8 cellular contexts compared by ENCODE assay signal in the genomic region with DNA sequence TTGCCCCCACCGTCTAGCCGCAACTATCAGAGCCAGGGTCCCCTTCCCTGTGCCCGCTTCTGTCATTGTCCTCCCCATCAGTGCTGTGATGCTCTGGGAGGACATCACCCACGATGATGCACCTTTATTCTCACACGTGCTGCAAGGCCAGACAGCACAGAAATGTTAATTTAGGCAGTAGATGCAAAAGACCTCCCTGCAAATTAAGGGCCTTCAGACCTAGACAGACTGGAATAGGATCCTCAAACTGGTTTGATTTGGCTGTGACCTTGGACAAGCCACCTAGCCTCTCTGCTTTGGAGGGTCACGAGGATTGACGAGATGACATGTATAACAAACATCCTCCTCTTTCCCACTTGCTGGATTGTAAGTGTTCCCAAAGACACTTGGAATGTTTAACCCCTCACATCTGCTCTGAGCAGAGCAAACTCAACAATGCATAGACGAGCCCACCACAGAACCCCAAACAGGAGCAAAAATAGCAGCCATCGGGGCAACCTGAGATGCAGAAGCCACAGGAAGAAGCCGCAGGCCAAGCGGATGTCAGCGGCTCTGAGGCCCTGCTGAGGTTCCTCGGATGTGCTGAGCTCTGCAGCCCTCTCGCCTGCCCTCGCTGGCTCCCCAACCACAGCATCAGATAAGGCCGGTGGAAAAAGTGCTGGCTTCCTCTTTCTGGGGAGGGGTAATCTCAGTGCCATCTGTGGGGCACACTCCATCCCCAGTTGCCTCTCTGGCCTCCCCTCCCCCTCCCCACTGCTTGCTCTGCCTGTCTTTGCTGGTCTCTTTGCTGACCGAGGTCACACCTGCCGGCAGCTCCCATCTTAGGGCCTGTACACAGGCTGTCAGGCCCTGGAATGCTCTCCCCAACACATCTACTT.
DNase-seq lines count a peak whose midpoint lies in the region; ATAC-seq lines count a peak whose summit lies in the region.

No MANE protein-coding gene starts in this region.

- H3K9me3 Mint-ChIP-seq in T-helper 1 cell treated with Interleukin-12 subunit alpha and Interleukin-12 subunit beta and Interleukin-4 antibody, amounts not matched to agents 30 μg/mL and 1 μg/mL, for 36 hours, result no peaks in the 10 kb centered on the region
- H3K9me3 Mint-ChIP-seq in activated naive CD8-positive, alpha-beta T cell treated with anti-CD3 and anti-CD28 coated beads, Interleukin-2, amount 50 U/mL, for 24 hours, result no peaks in the 10 kb centered on the region

- H3K27me3 Mint-ChIP-seq in T-helper 1 cell treated with Interleukin-12 subunit alpha and Interleukin-12 subunit beta and Interleukin-4 antibody, amounts not matched to agents 30 μg/mL and 1 μg/mL, for 36 hours (ENCODE audit: low read depth), result peaks cover 32% of the 10 kb centered on the region
- H3K27me3 Mint-ChIP-seq in activated naive CD8-positive, alpha-beta T cell treated with anti-CD3 and anti-CD28 coated beads, Interleukin-2, amount 50 U/mL, for 24 hours, result peaks cover 51% of the 10 kb centered on the region

- DNase-seq in activated naive CD8-positive, alpha-beta T cell treated with anti-CD3 and anti-CD28 coated beads, Interleukin-2, amount 50 U/mL, for 24 hours, result peak; percentile 76
- peak; percentile 49 for DNase-seq in stimulated activated CD4-positive, alpha-beta T cell treated with anti-CD3 and anti-CD28 coated beads, Interleukin-2, amount 100 ng/mL, for 48 hours
- DNase-seq in NCI-H69 (lab: John Stamatoyannopoulos, UW), result no peak
- no peak for DNase-seq in NCI-H2171 (lab: John Stamatoyannopoulos, UW)
- no peak for DNase-seq in NCI-H1105 treated with DMSO at 0.1 percent for 48 hours (lab: John Stamatoyannopoulos, UW)

- peaks cover 62% of the 10 kb centered on the region for H3K4me1 Mint-ChIP-seq in T-helper 1 cell treated with Interleukin-12 subunit alpha and Interleukin-12 subunit beta and Interleukin-4 antibody, amounts not matched to agents 30 μg/mL and 1 μg/mL, for 36 hours (ENCODE audit: low read depth)
- H3K4me1 Mint-ChIP-seq in activated naive CD8-positive, alpha-beta T cell treated with anti-CD3 and anti-CD28 coated beads, Interleukin-2, amount 50 U/mL, for 24 hours, result peaks cover 64% of the 10 kb centered on the region

- peak overlapping the region; percentile 72 for H3K4me3 Mint-ChIP-seq in T-helper 1 cell treated with Interleukin-12 subunit alpha and Interleukin-12 subunit beta and Interleukin-4 antibody, amounts not matched to agents 30 μg/mL and 1 μg/mL, for 36 hours
- peak overlapping the region; percentile 25 for H3K4me3 Mint-ChIP-seq in activated naive CD8-positive, alpha-beta T cell treated with anti-CD3 and anti-CD28 coated beads, Interleukin-2, amount 50 U/mL, for 24 hours

- ATAC-seq in GM18502 (IDR thresholded peaks at IDR 0.05; ENCODE audit: poor library complexity, unreplicated experiment) (peak; percentile 78), HG03060 (IDR thresholded peaks at IDR 0.05; ENCODE audit: low read depth, unreplicated experiment) (peak; percentile 46)
- ATAC-seq in activated naive CD8-positive, alpha-beta T cell treated with anti-CD3 and anti-CD28 coated beads, Interleukin-2, amount 50 U/mL, for 24 hours, result peak; percentile 80

- H3K36me3 Mint-ChIP-seq in T-helper 1 cell treated with Interleukin-12 subunit alpha and Interleukin-12 subunit beta and Interleukin-4 antibody, amounts not matched to agents 30 μg/mL and 1 μg/mL, for 36 hours (ENCODE audit: low read depth), result peaks cover 13% of the 10 kb centered on the region
- H3K36me3 Mint-ChIP-seq in activated naive CD8-positive, alpha-beta T cell treated with anti-CD3 and anti-CD28 coated beads, Interleukin-2, amount 50 U/mL, for 24 hours (ENCODE audit: low read depth), result no peaks in the 10 kb centered on the region

- peak overlapping the region; percentile 73 for H3K27ac Mint-ChIP-seq in T-helper 1 cell treated with Interleukin-12 subunit alpha and Interleukin-12 subunit beta and Interleukin-4 antibody, amounts not matched to agents 30 μg/mL and 1 μg/mL, for 36 hours
- peak overlapping the region; percentile 43 for H3K27ac Mint-ChIP-seq in activated naive CD8-positive, alpha-beta T cell treated with anti-CD3 and anti-CD28 coated beads, Interleukin-2, amount 50 U/mL, for 24 hours

Comparison
In these comparisons a context has a peak if more than half of its experiments do, and no peak if none do; other contexts are left out.
1. DNase-seq: peak in activated naive CD8-positive, alpha-beta T cell treated with anti-CD3 and anti-CD28 coated beads, Interleukin-2, amount 50 U/mL, for 24 hours (single experiment) and stimulated activated CD4-positive, alpha-beta T cell treated with anti-CD3 and anti-CD28 coated beads, Interleukin-2, amount 100 ng/mL, for 48 hours (2 of 2); none in NCI-H69 (single experiment), NCI-H2171 (single experiment) and NCI-H1105 treated with DMSO at 0.1 percent for 48 hours (single experiment).
2. Peak in every context shown above with its lines, with median percentiles within 50 percentile points of each other: ATAC-seq.